In genomic region chr2:26640331-26640745, GRCh38 we compare ENCODE assay signal across 10 cellular contexts. TPM values are rescaled to one million over a fixed set of nuclear protein-coding genes. Genes with fewer than 3 reads are reported as not detected.
DNase-seq lines count a peak whose midpoint lies in the region; ATAC-seq, FAIRE-seq and TF ChIP-seq lines count a peak whose summit lies in the region.
"Had no signal": no experiment of that assay in that cellular context is flagged by ENCODE, and none has a peak within 500 bp of the region (broad histone marks: within the 10 kb centered on the region; RNA-seq: fewer than 3 reads in every experiment).

No MANE protein-coding gene starts in this region.

- H3K4me1 ChIP-seq in pancreas, result peaks cover 0 to 3% (median 0%) of the 10 kb centered on the region in 3 donors

- no peaks in the 10 kb centered on the region for H3K27me3 ChIP-seq in pancreas

- H3K27ac ChIP-seq in pancreas, result no peak overlapping the region

- H3K4me3 ChIP-seq in NB4 (ENCODE audit: low read depth, low read length) (no peak overlapping the region), epithelial cell of esophagus (ENCODE audit: low read length) (no peak overlapping the region), pancreas (no peak overlapping the region)

- H3K9me3 ChIP-seq in pancreas, result no peaks in the 10 kb centered on the region

- ATAC-seq in pancreas, result peak; percentile 26 to 55 (median 54)

- TF ChIP-seq CTCF in NB4 (IDR thresholded peaks at IDR 0.05; ENCODE audit: low read depth, low read length) (no peak), epithelial cell of esophagus (IDR thresholded peaks at IDR 0.05; ENCODE audit: insufficient read depth, low read depth, low read length, missing control alignments) (no peak), pancreas (IDR thresholded peaks at IDR 0.05) (no peak)

- 71 to 77% methylated on average over 8 of the region's 8 CpGs for WGBS in pancreas, 2 donors

- FAIRE-seq in pancreas (lab: Jason Lieb, UNC), result no peak
- FAIRE-seq: keratinocyte had no signal

- no peaks in the 10 kb centered on the region for H3K36me3 ChIP-seq in pancreas

- DNase-seq in GM03348 (ENCODE audit: low spot score) (peak; percentile 66), NB4 (ENCODE audit: low read depth) (peak; percentile 24), epithelial cell of esophagus (ENCODE audit: low read depth) (peak; percentile 23), pancreas (peak in 1 of 6 donors; percentile 26), GDM1 (lab: John Stamatoyannopoulos, UW) (no peak), occipital lobe (lab: John Stamatoyannopoulos, UW) (no peak), NCI-H1436 (lab: John Stamatoyannopoulos, UW) (no peak), Kasumi-1 (lab: John Stamatoyannopoulos, UW) (no peak)
- DNase-seq: amygdala had no signal

- TF ChIP-seq POLR2A in NB4 (IDR thresholded peaks at IDR 0.05; ENCODE audit: extremely low read depth, insufficient read length), result no peak

- intact Hi-C loops in pancreas (cut with DNase I), result no loop called here

RNA-seq across cellular contexts. Expression of gene CIB4, which starts 0.8 kb away (rescaled TPM):
- total RNA-seq in pancreas (under 1 TPM in 4 of 6 donors, not detected in 2; 0.19 to 0.62 (median 0.41) TPM), occipital lobe (not detected)
- under 1 TPM in 1 of 2 donors, not detected in 1; 0.23 TPM for polyA plus RNA-seq in pancreas
- polyA plus RNA-seq: keratinocyte had no signal

RNA-seq across cellular contexts. Expression of gene KCNK3, which starts 52.2 kb away (rescaled TPM):
- total RNA-seq in pancreas (10 to 100 TPM; 23.6 to 46.4 (median 31.4) TPM), occipital lobe (3.6 TPM)
- 1 to 10 TPM; 7.5 to 9.0 TPM for polyA plus RNA-seq in pancreas
- polyA plus RNA-seq: keratinocyte had no signal

Comparison
In these comparisons a context has a peak if more than half of its experiments do, and no peak if none do; other contexts are left out.
1. DNase-seq: peak in GM03348 (single experiment), NB4 (single experiment) and epithelial cell of esophagus (single experiment); none in GDM1 (single experiment), occipital lobe (single experiment), NCI-H1436 (single experiment) and Kasumi-1 (0 of 2).